ENCODE assay signal across 1 cellular context in the genomic region with DNA sequence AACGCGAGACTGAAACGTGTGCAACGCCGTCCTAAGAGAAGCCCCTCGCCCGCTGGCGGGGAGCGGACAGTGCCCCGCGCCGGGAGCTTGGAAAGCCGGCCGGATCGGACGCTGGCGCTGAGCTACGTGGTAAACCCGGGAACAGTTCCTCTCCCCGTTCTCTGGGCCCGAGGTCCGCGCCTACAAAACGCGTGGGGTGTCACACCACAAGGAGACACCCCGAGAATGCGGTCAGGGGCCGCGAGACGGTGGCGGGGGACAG.
A peak's percentile ranks its signal among the peaks of the same experiment; 100 is the strongest.
TF ChIP-seq lines count a peak whose summit lies in the region.

No MANE protein-coding gene starts in this region.

TF ChIP-seq in HCT116, 20 proteins besides CTCF, POLR2A, EP300 and RAD21:
- TF ChIP-seq TCF7L2 (IDR thresholded peaks at IDR 0.05; ENCODE audit: borderline replicate concordance, extremely low read depth, insufficient read depth, insufficient read length) (peak; percentile 14), EZH2phosphoT487 (IDR thresholded peaks at IDR 0.05; ENCODE audit: borderline replicate concordance) (no peak)
